Comparison of ENCODE assay signal across 16 cellular contexts in the genomic region with DNA sequence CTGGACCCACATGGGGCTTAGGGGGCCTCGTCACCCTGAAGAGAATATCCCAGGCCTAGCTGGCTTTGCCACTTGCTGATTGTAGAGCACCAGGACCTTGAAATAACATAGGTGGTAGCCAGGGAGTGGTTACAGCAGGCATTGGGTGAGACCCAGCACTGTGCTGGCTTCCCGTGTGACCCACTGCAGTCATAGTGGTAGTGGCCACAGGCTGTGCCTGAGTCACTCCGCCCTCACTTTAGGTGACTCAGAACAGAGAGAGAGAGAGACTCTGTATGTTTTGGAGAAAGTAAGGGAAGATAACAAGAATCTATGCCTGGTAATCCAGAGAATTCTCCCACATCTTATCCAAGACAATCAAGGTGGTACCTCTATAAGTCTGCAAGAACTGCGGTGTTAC.
DNase-seq lines count a peak whose midpoint lies in the region; FAIRE-seq and TF ChIP-seq lines count a peak whose summit lies in the region.
"Had no signal": no experiment of that assay in that cellular context is flagged by ENCODE, and none has a peak within 500 bp of the region (broad histone marks: within the 10 kb centered on the region; RNA-seq: fewer than 3 reads in every experiment).

No MANE protein-coding gene starts in this region.

- no peak for TF ChIP-seq POLR2A in H54 (IDR thresholded peaks at IDR 0.05; ENCODE audit: low read depth, low read length)
- TF ChIP-seq POLR2A in GM12892 (IDR thresholded peaks at IDR 0.05; ENCODE audit: low read depth, low read length), result no peak

- no peaks in the 10 kb centered on the region for H3K27me3 ChIP-seq in ACC112 (ENCODE audit: insufficient read depth, low read length)

- 0 out of 2 replicates have a peak overlapping the region, but pooled peaks have one; percentile 13 for H3K27ac ChIP-seq in ACC112 (ENCODE audit: low read depth, low read length)

- DNase-seq in H54 (ENCODE audit: insufficient read length, low spot score) (peak; percentile 6), RKO (ENCODE audit: low spot score) (peak; percentile 47), epithelial cell of esophagus (ENCODE audit: low read depth) (peak; percentile 50), putamen (ENCODE audit: low spot score) (no peak), DMS114 treated with DMSO at 0.1 percent for 48 hours (lab: John Stamatoyannopoulos, UW; ENCODE audit: unreplicated experiment) (no peak), GM12892 (ENCODE audit: insufficient read length) (no peak), hepatic stellate cell (ENCODE audit: low spot score) (no peak)
- DNase-seq: AML-193, COR-L47, DMS153, KG1, NCI-H1092, NCI-H524 treated with DMSO at 0.1 percent for 48 hours, SW 1271 had no signal

- no peak overlapping the region for H2AFZ ChIP-seq in ACC112 (ENCODE audit: low read length, unreplicated experiment)

- FAIRE-seq in H54 (lab: Jason Lieb, UNC) (peak; percentile 36), GM12892 (lab: Jason Lieb, UNC) (no peak)
- FAIRE-seq: HepG2 had no signal

- no peak for TF ChIP-seq CTCF in epithelial cell of esophagus (IDR thresholded peaks at IDR 0.05; ENCODE audit: insufficient read depth, low read depth, low read length, missing control alignments)

- no peaks in the 10 kb centered on the region for H3K4me1 ChIP-seq in ACC112 (ENCODE audit: control insufficient read depth, insufficient read depth, low read length, unreplicated experiment)

- no peaks in the 10 kb centered on the region for H3K36me3 ChIP-seq in ACC112 (ENCODE audit: insufficient read depth, low read length)

- H3K79me2 ChIP-seq in ACC112 (ENCODE audit: control insufficient read depth, insufficient read depth, low read length, unreplicated experiment), result no peaks in the 10 kb centered on the region

- no peak overlapping the region for H3K4me3 ChIP-seq in ACC112 (ENCODE audit: low read depth, low read length)
- no peak overlapping the region for H3K4me3 ChIP-seq in epithelial cell of esophagus (ENCODE audit: low read length)

Comparison
In these comparisons a context has a peak if more than half of its experiments do, and no peak if none do; other contexts are left out.
1. DNase-seq: peak in H54 (single experiment), RKO (single experiment) and epithelial cell of esophagus (single experiment); none in putamen (single experiment), DMS114 treated with DMSO at 0.1 percent for 48 hours (single experiment), GM12892 (single experiment) and hepatic stellate cell (single experiment).